In genomic region chr6:7151381-7151780, GRCh38 we compare ENCODE assay signal across 1 cellular context.
TF ChIP-seq lines count a peak whose summit lies in the region.

No MANE protein-coding gene starts in this region.

TF ChIP-seq in K562, 482 proteins besides CTCF, POLR2A, EP300 and RAD21 (continued from another document):
- TF ChIP-seq STAT6 (CRISPR knock-in tag; IDR thresholded peaks at IDR 0.05): 0 out of 2 replicates have a peak, but pooled peaks have one; percentile 43
TF ChIP-seq in K562: peak in this region for 5.
